ENCODE assay signal across 18 cellular contexts in the genomic region with DNA sequence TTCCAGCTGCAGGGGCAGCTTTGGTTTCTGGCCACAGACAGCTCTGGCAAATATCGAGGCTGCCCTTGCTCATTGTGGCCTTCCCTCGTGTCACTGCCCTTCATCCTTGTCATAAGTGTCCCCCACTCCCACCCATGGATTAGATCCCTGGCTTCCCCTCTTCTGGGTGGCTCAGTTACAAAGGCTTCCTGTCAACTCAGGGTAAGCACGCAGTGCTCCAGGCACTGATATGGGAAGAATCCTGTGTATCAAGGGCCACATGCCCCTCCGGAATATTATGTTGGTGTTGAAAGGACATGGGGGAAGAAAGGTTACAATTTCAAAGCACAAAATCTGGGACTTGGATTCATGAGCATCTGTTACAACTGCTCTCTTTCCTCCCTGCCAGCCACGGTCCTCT.
DNase-seq lines count a peak whose midpoint lies in the region; ATAC-seq and TF ChIP-seq lines count a peak whose summit lies in the region.
"Had no signal": no experiment of that assay in that cellular context is flagged by ENCODE, and none has a peak within 500 bp of the region (broad histone marks: within the 10 kb centered on the region; RNA-seq: fewer than 3 reads in every experiment).

No MANE protein-coding gene starts in this region.

- H2AFZ ChIP-seq in IMR-90 (replicated peaks; ENCODE audit: low read length, poor library complexity) = peak overlapping the region; percentile 9

- intact Hi-C loops in IMR-90 (cut with micrococcal nuclease) = no loop called here
- intact Hi-C loops in left ventricle myocardium superior (cut with micrococcal nuclease) = no loop called here
- intact Hi-C loops in activated CD4-positive, alpha-beta memory T cell treated with anti-CD3 and anti-CD28 coated beads for 36 hours (cut with micrococcal nuclease) = no loop called here

- H3K27me3 Mint-ChIP-seq in CD8-positive, alpha-beta memory T cell = peaks cover 3 to 10% of the 10 kb centered on the region in 2 donors
- H3K27me3 Mint-ChIP-seq in activated CD4-positive, alpha-beta memory T cell treated with anti-CD3 and anti-CD28 coated beads for 36 hours = peaks cover 18% of the 10 kb centered on the region

- H3K27me3 ChIP-seq in IMR-90 (ENCODE audit: control insufficient read depth, insufficient read depth, low read length) (no peaks in the 10 kb centered on the region), brain microvascular endothelial cell (replicated peaks) (no peaks in the 10 kb centered on the region), skeletal muscle satellite cell (ENCODE audit: control insufficient read depth, insufficient read depth, low read length) (no peaks in the 10 kb centered on the region)
- no peaks in the 10 kb centered on the region for H3K27me3 ChIP-seq in CD8-positive, alpha-beta memory T cell (ENCODE audit: insufficient read depth, low read length, poor library complexity, severe bottlenecking)
- H3K27me3 ChIP-seq: ovary, spleen, tibial artery had no signal

- in situ Hi-C loops in IMR-90 (cut with MboI; ENCODE audit: low sequenced_read_pairs) (no loop called here), brain microvascular endothelial cell (cut with HindIII; ENCODE audit: low pct_ligation_motif_present, low sequenced_read_pairs) (no loop called here)

- no TSS peak for BruUV-seq in IMR-90 (replicated peaks; lab: Mats Ljungman, UMichigan)

- peak overlapping the region; percentile 62; the same call in 2 of the 3 replicates for H2BK15ac ChIP-seq in IMR-90 (ENCODE audit: low read depth, low read length)

- peaks cover 0 to 2% (median 0%) of the 10 kb centered on the region in 3 donors for H3K36me3 Mint-ChIP-seq in CD8-positive, alpha-beta memory T cell
- no peaks in the 10 kb centered on the region for H3K36me3 Mint-ChIP-seq in activated CD4-positive, alpha-beta memory T cell treated with anti-CD3 and anti-CD28 coated beads for 36 hours
- H3K36me3 Mint-ChIP-seq in stimulated activated effector memory CD8-positive, alpha-beta T cell treated with anti-CD3 and anti-CD28 coated beads, Interleukin-12 subunit alpha, Interleukin-12 subunit beta, amount 100 ng/mL, for 72 hours = no peaks in the 10 kb centered on the region
- H3K36me3 Mint-ChIP-seq: CD14-positive monocyte, T-cell had no signal

- H3K56ac ChIP-seq in IMR-90 (ENCODE audit: extremely low read depth, insufficient read depth, low read length) = peak overlapping the region; percentile 68

- ATAC-seq in IMR-90 (ENCODE audit: low read depth) (no peak), left ventricle myocardium superior (peak; percentile 71)
- ATAC-seq in stimulated activated effector memory CD8-positive, alpha-beta T cell treated with anti-CD3 and anti-CD28 coated beads, Interleukin-12 subunit alpha, Interleukin-12 subunit beta, amount 100 ng/mL, for 72 hours = no peak
- ATAC-seq: T-cell had no signal

- DNase-seq in IMR-90 (no peak), brain microvascular endothelial cell (no peak), left ventricle myocardium superior (no peak)
- DNase-seq in CD8-positive, alpha-beta memory T cell = no peak
- DNase-seq in activated CD4-positive, alpha-beta memory T cell treated with anti-CD3 and anti-CD28 coated beads for 36 hours = no peak
- DNase-seq in stimulated activated effector memory CD8-positive, alpha-beta T cell treated with anti-CD3 and anti-CD28 coated beads, Interleukin-12 subunit alpha, Interleukin-12 subunit beta, amount 100 ng/mL, for 72 hours (ENCODE audit: low spot score in 2 of 2) = no peak
- DNase-seq: activated B cell treated with CpG ODN at 0.5 μM for 24 hours; activated CD8-positive, alpha-beta memory T cell treated with anti-CD3 and anti-CD28 coated beads for 24 hours; H7; NCI-H1417 treated with DMSO at 0.1 percent for 48 hours; NCI-H2171 treated with DMSO at 0.1 percent for 48 hours; NCI-H774; ovary; spleen; T-cell; tibial artery had no signal

- no peaks in the 10 kb centered on the region for H3K4me1 Mint-ChIP-seq in CD8-positive, alpha-beta memory T cell
- peaks cover 1% of the 10 kb centered on the region for H3K4me1 Mint-ChIP-seq in activated CD4-positive, alpha-beta memory T cell treated with anti-CD3 and anti-CD28 coated beads for 36 hours (ENCODE audit: low read depth)
- H3K4me1 Mint-ChIP-seq in stimulated activated effector memory CD8-positive, alpha-beta T cell treated with anti-CD3 and anti-CD28 coated beads, Interleukin-12 subunit alpha, Interleukin-12 subunit beta, amount 100 ng/mL, for 72 hours = no peaks in the 10 kb centered on the region
- H3K4me1 Mint-ChIP-seq: activated B cell treated with CpG ODN at 0.5 μM for 24 hours, T-cell had no signal

- H4K8ac ChIP-seq in IMR-90 (ENCODE audit: low read depth in 2 of 2, low read length in 2 of 2) = peak overlapping the region; percentile 48 to 86

- peak overlapping the region; percentile 93 for H4K5ac ChIP-seq in IMR-90 (ENCODE audit: low read depth, low read length)

- dilution Hi-C loops in IMR-90 (cut with HindIII; ENCODE audit: low sequenced_read_pairs, unreplicated experiment) = no loop called here

- peaks cover 18% of the 10 kb centered on the region; the same call in 1 of the 2 replicates for H4K20me1 ChIP-seq in IMR-90 (ENCODE audit: insufficient read depth, low read length)

- H3K9me3 Mint-ChIP-seq in CD8-positive, alpha-beta memory T cell = no peaks in the 10 kb centered on the region
- H3K9me3 Mint-ChIP-seq in activated CD4-positive, alpha-beta memory T cell treated with anti-CD3 and anti-CD28 coated beads for 36 hours = no peaks in the 10 kb centered on the region
- no peaks in the 10 kb centered on the region for H3K9me3 Mint-ChIP-seq in stimulated activated effector memory CD8-positive, alpha-beta T cell treated with anti-CD3 and anti-CD28 coated beads, Interleukin-12 subunit alpha, Interleukin-12 subunit beta, amount 100 ng/mL, for 72 hours
- H3K9me3 Mint-ChIP-seq: activated B cell treated with CpG ODN at 0.5 μM for 24 hours, CD14-positive monocyte, T-cell had no signal

- peaks cover 29% of the 10 kb centered on the region for H3K4me1 ChIP-seq in IMR-90 (ENCODE audit: control insufficient read depth, insufficient read depth, low read length)
- H3K4me1 ChIP-seq in skeletal muscle satellite cell (ENCODE audit: control insufficient read depth, insufficient read depth, low read length) = peaks cover 52% of the 10 kb centered on the region
- H3K4me1 ChIP-seq in CD8-positive, alpha-beta memory T cell (ENCODE audit: insufficient read depth, low read length) = no peaks in the 10 kb centered on the region
- H3K4me1 ChIP-seq: spleen had no signal

- H2AK9ac ChIP-seq in IMR-90 (replicated peaks; ENCODE audit: low read depth, low read length, poor library complexity) = peak overlapping the region; percentile 67

- TF ChIP-seq CTCF in IMR-90 (conservative IDR thresholded peaks at IDR 0.05; ENCODE audit: low read depth, low read length) (no peak), brain microvascular endothelial cell (IDR thresholded peaks at IDR 0.05; ENCODE audit: low read depth, low read length, missing control alignments) (no peak)

- no peak overlapping the region for H3K4me3 Mint-ChIP-seq in CD8-positive, alpha-beta memory T cell
- H3K4me3 Mint-ChIP-seq in activated CD4-positive, alpha-beta memory T cell treated with anti-CD3 and anti-CD28 coated beads for 36 hours = no peak overlapping the region
- no peak overlapping the region for H3K4me3 Mint-ChIP-seq in stimulated activated effector memory CD8-positive, alpha-beta T cell treated with anti-CD3 and anti-CD28 coated beads, Interleukin-12 subunit alpha, Interleukin-12 subunit beta, amount 100 ng/mL, for 72 hours
- H3K4me3 Mint-ChIP-seq: activated B cell treated with CpG ODN at 0.5 μM for 24 hours, CD14-positive monocyte, T-cell had no signal

- no peak overlapping the region for H3K27ac Mint-ChIP-seq in CD8-positive, alpha-beta memory T cell
- no peak overlapping the region for H3K27ac Mint-ChIP-seq in activated CD4-positive, alpha-beta memory T cell treated with anti-CD3 and anti-CD28 coated beads for 36 hours
- H3K27ac Mint-ChIP-seq in stimulated activated effector memory CD8-positive, alpha-beta T cell treated with anti-CD3 and anti-CD28 coated beads, Interleukin-12 subunit alpha, Interleukin-12 subunit beta, amount 100 ng/mL, for 72 hours = no peak overlapping the region
- H3K27ac Mint-ChIP-seq: activated B cell treated with CpG ODN at 0.5 μM for 24 hours, CD14-positive monocyte, T-cell had no signal

- CTCF ChIA-PET in IMR-90 (lab: Yijun Ruan, JAX) = interaction anchor here (1.8 to 2.9 kb wide), 2 partner anchors 9 to 79 kb away, joined by 4 to 11 read pairs; no protein-coding TSS in a partner anchor
- CTCF ChIA-PET in CD8-positive, alpha-beta memory T cell (lab: Charles Lee) = no interaction called here
- CTCF ChIA-PET in activated CD4-positive, alpha-beta memory T cell treated with anti-CD3 and anti-CD28 coated beads for 36 hours (lab: Charles Lee) = no interaction called here

- H3K4me2 ChIP-seq in IMR-90 (ENCODE audit: low read depth, low read length) = peak overlapping the region; percentile 87
- peak overlapping the region; percentile 7 for H3K4me2 ChIP-seq in skeletal muscle satellite cell (ENCODE audit: low read length)

- peak overlapping the region; percentile 16 for H3K9ac ChIP-seq in IMR-90 (ENCODE audit: low read depth, low read length)
- H3K9ac ChIP-seq in skeletal muscle satellite cell (ENCODE audit: low read depth, low read length) = peak overlapping the region; percentile 32

- H2BK120ac ChIP-seq in IMR-90 (ENCODE audit: low read depth, low read length) = peak overlapping the region; percentile 93

- peaks cover 34 to 57% of the 10 kb centered on the region in 2 experiments for H3K79me1 ChIP-seq in IMR-90 (ENCODE audit: low read depth in 1 of 2, low read length in 2 of 2)

- peak overlapping the region; percentile 86 for H3K18ac ChIP-seq in IMR-90 (ENCODE audit: low read depth, low read length)

- H2BK20ac ChIP-seq in IMR-90 (ENCODE audit: low read depth, low read length) = peak overlapping the region; percentile 97

- POLR2A ChIA-PET in IMR-90 (lab: Charles Lee; ENCODE audit: unreplicated experiment) = no interaction called here
- POLR2A ChIA-PET in CD8-positive, alpha-beta memory T cell (lab: Charles Lee) = no interaction called here
- POLR2A ChIA-PET in activated CD4-positive, alpha-beta memory T cell treated with anti-CD3 and anti-CD28 coated beads for 36 hours (lab: Charles Lee) = no interaction called here

- no peak for TF ChIP-seq RAD21 in IMR-90 (IDR thresholded peaks at IDR 0.05; ENCODE audit: low read length)

- peak overlapping the region; percentile 77 for H4K91ac ChIP-seq in IMR-90 (ENCODE audit: insufficient read depth, low read depth, low read length)

- H3K36me3 ChIP-seq in IMR-90 (ENCODE audit: control insufficient read depth, insufficient read depth, low read length) = no peaks in the 10 kb centered on the region; the same call in 1 of the 2 replicates
- H3K36me3 ChIP-seq in brain microvascular endothelial cell (replicated peaks) = no peaks in the 10 kb centered on the region
- H3K36me3 ChIP-seq in skeletal muscle satellite cell (ENCODE audit: insufficient read depth, low read length) = peaks cover 31% of the 10 kb centered on the region
- no peaks in the 10 kb centered on the region for H3K36me3 ChIP-seq in CD8-positive, alpha-beta memory T cell (ENCODE audit: insufficient read depth, low read length)
- H3K36me3 ChIP-seq: ovary, spleen had no signal

- H3K4ac ChIP-seq in IMR-90 (ENCODE audit: low read depth, low read length) = peak overlapping the region; percentile 92

- H2AK5ac ChIP-seq in IMR-90 (ENCODE audit: low read depth, low read length) = peak overlapping the region; percentile 87

- H3K9me1 ChIP-seq in IMR-90 (ENCODE audit: insufficient read depth, low read length) = peaks cover 25% of the 10 kb centered on the region

- H3K14ac ChIP-seq in IMR-90 (replicated peaks; ENCODE audit: low read depth, low read length) = peak overlapping the region; percentile 76

- H3K4me3 ChIP-seq in IMR-90 (ENCODE audit: insufficient read depth, low read depth, low read length) (no peak overlapping the region), brain microvascular endothelial cell (ENCODE audit: low read depth, low read length) (no peak overlapping the region), skeletal muscle satellite cell (ENCODE audit: low read length) (no peak overlapping the region)
- no peak overlapping the region for H3K4me3 ChIP-seq in CD8-positive, alpha-beta memory T cell (ENCODE audit: low read length)
- H3K4me3 ChIP-seq: ovary, spleen, tibial artery had no signal

- H3K27ac ChIP-seq in IMR-90 (ENCODE audit: insufficient read depth, low read length) (peak overlapping the region; percentile 88), brain microvascular endothelial cell (peak overlapping the region; percentile 94)
- H3K27ac ChIP-seq in CD8-positive, alpha-beta memory T cell (ENCODE audit: low read depth, low read length) = no peak overlapping the region
- H3K27ac ChIP-seq: ovary, spleen had no signal

- no peak for TF ChIP-seq POLR2A in IMR-90 (IDR thresholded peaks at IDR 0.05; ENCODE audit: low read depth, low read length)

- H3K23ac ChIP-seq in IMR-90 (ENCODE audit: low read depth, low read length) = peak overlapping the region; percentile 91

- WGBS in IMR-90 (ENCODE audit: extremely low coverage in 2 of 2, insufficient read length in 1 of 2), 2 experiments = 71% methylated on average over 2 of the region's 5 CpGs; no CpG with 5 or more reads in 1 of the 2 experiments

- no peaks in the 10 kb centered on the region for H3K9me3 ChIP-seq in IMR-90 (ENCODE audit: control insufficient read depth, insufficient read depth, low read length)
- H3K9me3 ChIP-seq in skeletal muscle satellite cell (replicated peaks; ENCODE audit: low read length) = no peaks in the 10 kb centered on the region
- H3K9me3 ChIP-seq in CD8-positive, alpha-beta memory T cell (ENCODE audit: low read length) = no peaks in the 10 kb centered on the region
- H3K9me3 ChIP-seq: ovary, spleen, tibial artery had no signal

- peak overlapping the region; percentile 89 for H2BK5ac ChIP-seq in IMR-90 (ENCODE audit: low read depth, low read length, poor library complexity, severe bottlenecking)
